ENCODE assay signal across 8 cellular contexts in genomic region chr12:48815281-48816110, GRCh38. TPM values are rescaled to one million over a fixed set of nuclear protein-coding genes. Genes with fewer than 3 reads are reported as not detected.
DNase-seq lines count a peak whose midpoint lies in the region; ATAC-seq lines count a peak whose summit lies in the region.

No MANE protein-coding gene starts in this region.

- peak overlapping the region; percentile 98 for H3K18ac ChIP-seq in neuronal stem cell (ENCODE audit: low read length)

- peaks cover 20 to 65% (median 31%) of the 10 kb centered on the region in 4 donors for H3K4me1 Mint-ChIP-seq in CD4-positive, alpha-beta memory T cell

- H4K8ac ChIP-seq in neuronal stem cell (ENCODE audit: low read depth, low read length): no peak overlapping the region

- ATAC-seq in GM19351 (IDR thresholded peaks at IDR 0.05; ENCODE audit: unreplicated experiment): peak; percentile 11
- ATAC-seq in activated naive CD4-positive, alpha-beta T cell treated with anti-CD3 and anti-CD28 coated beads, Interleukin-2, amount 50 U/mL, for 72 hours: peak; percentile 34 to 63

- peak overlapping the region; percentile 55 for H3K27ac ChIP-seq in CD4-positive, alpha-beta memory T cell (ENCODE audit: low read depth, low read length)
- peak overlapping the region; percentile 64 for H3K27ac ChIP-seq in neuronal stem cell (replicated peaks; ENCODE audit: low read length)

- no peaks in the 10 kb centered on the region for H3K36me3 Mint-ChIP-seq in CD4-positive, alpha-beta memory T cell
- no peaks in the 10 kb centered on the region for H3K36me3 Mint-ChIP-seq in activated naive CD4-positive, alpha-beta T cell treated with anti-CD3 and anti-CD28 coated beads, Interleukin-2, amount 50 U/mL, for 72 hours

- no peaks in the 10 kb centered on the region for H3K9me3 ChIP-seq in CD4-positive, alpha-beta memory T cell (ENCODE audit: control insufficient read depth in 1 of 2, low read length in 2 of 2)
- H3K9me3 ChIP-seq in neuronal stem cell (replicated peaks in 1 of 2; ENCODE audit: control insufficient read depth in 2 of 2, insufficient read depth in 1 of 2, low read depth in 1 of 2, low read length in 2 of 2): no peaks in the 10 kb centered on the region

- POLR2A ChIA-PET in CD4-positive, alpha-beta memory T cell (lab: Charles Lee; ENCODE audit: partially characterized antibody): interaction anchor here (0.5 to 4.0 kb wide), 9 partner anchors 8 to 451 kb away, joined by 3 to 33 read pairs (median 3); partner anchors contain the start of genes ARF3, CCNT1 and DDX23

- H3K4me3 ChIP-seq in CD4-positive, alpha-beta memory T cell (ENCODE audit: low read length in 2 of 2): peak overlapping the region; percentile 87 to 94
- H3K4me3 ChIP-seq in neuronal stem cell (ENCODE audit: low read length in 2 of 2): peak overlapping the region; percentile 61 to 84

- H3K79me1 ChIP-seq in neuronal stem cell (ENCODE audit: low read depth, low read length): peaks cover 2% of the 10 kb centered on the region

- no peaks in the 10 kb centered on the region for H3K27me3 ChIP-seq in CD4-positive, alpha-beta memory T cell (ENCODE audit: insufficient read depth, low read length)
- H3K27me3 ChIP-seq in neuronal stem cell (ENCODE audit: control insufficient read depth in 3 of 3, insufficient read depth in 3 of 3, low read depth in 1 of 3, low read length in 3 of 3): peaks cover 0 to 12% (median 0%) of the 10 kb centered on the region in 3 experiments

- H3K27me3 Mint-ChIP-seq in CD4-positive, alpha-beta memory T cell: no peaks in the 10 kb centered on the region

- peak overlapping the region; percentile 27 for H2BK120ac ChIP-seq in neuronal stem cell (ENCODE audit: low read depth, low read length)

- H3K4me1 ChIP-seq in CD4-positive, alpha-beta memory T cell (ENCODE audit: insufficient read depth, low read length): peaks cover 37% of the 10 kb centered on the region
- peaks cover 35 to 42% of the 10 kb centered on the region in 2 donors for H3K4me1 ChIP-seq in neuronal stem cell (ENCODE audit: control insufficient read depth in 2 of 2, insufficient read depth in 1 of 2, low read depth in 1 of 2, low read length in 2 of 2)

- H3K9me3 Mint-ChIP-seq in CD4-positive, alpha-beta memory T cell: no peaks in the 10 kb centered on the region
- H3K9me3 Mint-ChIP-seq in activated naive CD4-positive, alpha-beta T cell treated with anti-CD3 and anti-CD28 coated beads, Interleukin-2, amount 50 U/mL, for 72 hours: no peaks in the 10 kb centered on the region

- H3K27ac Mint-ChIP-seq in CD4-positive, alpha-beta memory T cell: peak overlapping the region in 6 of 7 donors; percentile 66 to 89 (median 76)
- H3K27ac Mint-ChIP-seq in activated naive CD4-positive, alpha-beta T cell treated with anti-CD3 and anti-CD28 coated beads, Interleukin-2, amount 50 U/mL, for 72 hours: peak overlapping the region; percentile 51 to 75

- peak overlapping the region; percentile 74 for H3K23ac ChIP-seq in neuronal stem cell (ENCODE audit: low read depth, low read length, poor library complexity)

- peak overlapping the region; percentile 48 for H2AK5ac ChIP-seq in neuronal stem cell (ENCODE audit: low read depth, low read length)

- H3K14ac ChIP-seq in neuronal stem cell (ENCODE audit: low read length): peak overlapping the region; percentile 95

- CTCF ChIA-PET in CD4-positive, alpha-beta memory T cell (lab: Charles Lee; ENCODE audit: partially characterized antibody): interaction anchor here (0.6 to 6.4 kb wide), 29 partner anchors 10 to 214 kb away, joined by 3 to 53 read pairs (median 3); partner anchors contain the start of genes ARF3, DDX23 and RND1

- peak overlapping the region; percentile 47 for H3K4ac ChIP-seq in neuronal stem cell (ENCODE audit: low read length)

- peak overlapping the region; percentile 93 for H3K9ac ChIP-seq in neuronal stem cell (ENCODE audit: low read depth, low read length, poor library complexity)

- intact Hi-C loops in CD4-positive, alpha-beta memory T cell (cut with micrococcal nuclease): no loop called here

- peak overlapping the region; percentile 82 for H2BK15ac ChIP-seq in neuronal stem cell (ENCODE audit: low read length)

- H2BK5ac ChIP-seq in neuronal stem cell (ENCODE audit: low read length): peak overlapping the region; percentile 95

- H2BK12ac ChIP-seq in neuronal stem cell (ENCODE audit: low read length): no peak overlapping the region

- whole genome bisulfite sequencing in neuronal stem cell (ENCODE audit: extremely low coverage in 2 of 2, insufficient read length in 2 of 2, insufficient replicate concordance in 1 of 2), 2 donors: no CpG with 5 or more reads among the region's 37 CpGs

- DNase-seq in CD4-positive, alpha-beta memory T cell: peak in 1 of 5 donors; percentile 49
- DNase-seq in HUDEP-2 (lab: John Stamatoyannopoulos, UW; ENCODE audit: unreplicated experiment in 76 of 76) (peak in 59 of 76 experiments; percentile 13 to 73 (median 54)), NOMO-1 treated with dmso at 0.1 percent for 144 hours (lab: John Stamatoyannopoulos, UW; ENCODE audit: unreplicated experiment) (peak; percentile 86), glomerular visceral epithelial cell (ENCODE audit: extremely low spot score) (peak; percentile 83), neuronal stem cell (ENCODE audit: low spot score) (peak; percentile 68)
- DNase-seq in activated naive CD4-positive, alpha-beta T cell treated with anti-CD3 and anti-CD28 coated beads, Interleukin-2, amount 50 U/mL, for 72 hours (ENCODE audit: low spot score in 2 of 2): peak; percentile 30 to 60
- DNase-seq in stimulated activated naive CD4-positive, alpha-beta T cell treated with Interleukin-2 at 50 U/mL for 16 hours (lab: John Stamatoyannopoulos, UW): no peak

- no peaks in the 10 kb centered on the region for H3K36me3 ChIP-seq in CD4-positive, alpha-beta memory T cell (ENCODE audit: insufficient read depth, low read length)
- H3K36me3 ChIP-seq in neuronal stem cell (replicated peaks in 1 of 2; ENCODE audit: control insufficient read depth in 2 of 2, insufficient read depth in 2 of 2, low read length in 2 of 2): peaks cover 0 to 6% of the 10 kb centered on the region in 2 donors

- H3K4me3 Mint-ChIP-seq in CD4-positive, alpha-beta memory T cell: peak overlapping the region; percentile 86 to 94 (median 92)

- peak overlapping the region; percentile 97 for H2AFZ ChIP-seq in neuronal stem cell (ENCODE audit: low read length)

- no peak overlapping the region for H4K91ac ChIP-seq in neuronal stem cell (ENCODE audit: low read depth, low read length, poor library complexity)

- peak overlapping the region; percentile 98 for H3K4me2 ChIP-seq in neuronal stem cell (ENCODE audit: insufficient read depth, low read length, poor library complexity, severe bottlenecking)

RNA-seq across cellular contexts. Expression of gene CACNB3, which starts 2.8 kb away (rescaled TPM):
- total RNA-seq in CD4-positive, alpha-beta memory T cell: 10 to 100 TPM; 17.2 to 17.9 TPM
- 1 to 10 TPM; 1.5 to 4.0 TPM for polyA plus RNA-seq in CD4-positive, alpha-beta memory T cell
- 10 to 100 TPM; 11.0 to 15.3 TPM for total RNA-seq in activated naive CD4-positive, alpha-beta T cell treated with anti-CD3 and anti-CD28 coated beads, Interleukin-2, amount 50 U/mL, for 72 hours
- 37.0 TPM for polyA plus RNA-seq in neuronal stem cell (2013, experiment 1 of 2)
- 35.1 TPM for polyA plus RNA-seq in neuronal stem cell (2013, experiment 2 of 2)

RNA-seq across cellular contexts. Expression of gene ADCY6, which starts 26.6 kb away (rescaled TPM):
- total RNA-seq in CD4-positive, alpha-beta memory T cell: not detected
- not detected for polyA plus RNA-seq in CD4-positive, alpha-beta memory T cell
- under 1 TPM; 0.23 to 0.41 TPM for total RNA-seq in activated naive CD4-positive, alpha-beta T cell treated with anti-CD3 and anti-CD28 coated beads, Interleukin-2, amount 50 U/mL, for 72 hours
- polyA plus RNA-seq in neuronal stem cell (2013, experiment 1 of 2): 34.7 TPM
- polyA plus RNA-seq in neuronal stem cell (2013, experiment 2 of 2): 37.2 TPM

RNA-seq across cellular contexts. Expression of gene DDX23, which starts 36.5 kb away (rescaled TPM):
- total RNA-seq in CD4-positive, alpha-beta memory T cell: 100 to 1,000 TPM; 154 to 158 TPM
- polyA plus RNA-seq in CD4-positive, alpha-beta memory T cell: 10 to 100 TPM; 14.3 to 57.2 TPM
- total RNA-seq in activated naive CD4-positive, alpha-beta T cell treated with anti-CD3 and anti-CD28 coated beads, Interleukin-2, amount 50 U/mL, for 72 hours: 100 to 1,000 TPM in 1 of 2 donors, 10 to 100 TPM in 1; 90.7 to 121 TPM
- 60.8 TPM for polyA plus RNA-seq in neuronal stem cell (2013, experiment 1 of 2)
- polyA plus RNA-seq in neuronal stem cell (2013, experiment 2 of 2): 59.3 TPM

RNA-seq across cellular contexts. Expression of gene RND1, which starts 50.2 kb away (rescaled TPM):
- total RNA-seq in CD4-positive, alpha-beta memory T cell: 1 to 10 TPM in 1 of 2 experiments, under 1 TPM in 1; 0.89 to 1.4 TPM
- 1 to 10 TPM in 1 of 2 donors, under 1 TPM in 1; 0.85 to 2.6 TPM for polyA plus RNA-seq in CD4-positive, alpha-beta memory T cell
- total RNA-seq in activated naive CD4-positive, alpha-beta T cell treated with anti-CD3 and anti-CD28 coated beads, Interleukin-2, amount 50 U/mL, for 72 hours: 10 to 100 TPM in 1 of 2 donors, 1 to 10 TPM in 1; 4.3 to 10.4 TPM
- 7.0 TPM for polyA plus RNA-seq in neuronal stem cell (2013, experiment 1 of 2)
- 7.1 TPM for polyA plus RNA-seq in neuronal stem cell (2013, experiment 2 of 2)
